27 cellular contexts compared by ENCODE assay signal in the genomic region with DNA sequence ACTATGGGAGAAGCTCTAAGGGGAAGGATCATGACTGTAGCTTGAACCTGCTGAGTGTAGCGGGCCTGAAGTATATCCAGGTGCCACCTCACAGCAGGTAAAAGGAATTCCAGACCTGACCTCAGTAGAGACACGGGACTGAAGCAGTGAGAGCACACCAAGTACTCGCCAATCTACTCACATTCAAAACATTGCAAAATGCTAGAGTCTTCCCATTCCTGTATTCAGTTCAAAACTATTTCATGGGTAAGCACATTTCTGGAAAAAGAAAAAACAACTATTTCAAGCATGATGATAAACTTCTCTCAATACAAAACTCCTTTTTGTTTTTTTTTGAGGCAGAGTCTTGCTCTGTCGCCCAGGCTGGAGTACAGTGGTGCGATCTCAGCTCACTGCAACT.
DNase-seq lines count a peak whose midpoint lies in the region; ATAC-seq, FAIRE-seq and TF ChIP-seq lines count a peak whose summit lies in the region.
"Had no signal": no experiment of that assay in that cellular context is flagged by ENCODE, and none has a peak within 500 bp of the region (broad histone marks: within the 10 kb centered on the region; RNA-seq: fewer than 3 reads in every experiment).

No MANE protein-coding gene starts in this region.

- POLR2A ChIA-PET in AG04449 (lab: Yijun Ruan, JAX): no interaction called here

- CTCF ChIA-PET in AG04449 (lab: Yijun Ruan, JAX): no interaction called here

- no peaks in the 10 kb centered on the region for H3F3A ChIP-seq in GM23248 (ENCODE audit: insufficient read depth)

- H3K4me1 ChIP-seq in GM23248 (ENCODE audit: insufficient read depth) (no peaks in the 10 kb centered on the region), osteoblast (ENCODE audit: insufficient read depth, low read length) (no peaks in the 10 kb centered on the region)
- H3K4me1 ChIP-seq: SJSA1 had no signal

- H3K27me3 ChIP-seq in GM23248 (replicated peaks; ENCODE audit: insufficient read depth): no peaks in the 10 kb centered on the region
- H3K27me3 ChIP-seq in osteoblast (ENCODE audit: insufficient read depth, low read length): no peaks in the 10 kb centered on the region
- no peaks in the 10 kb centered on the region for H3K27me3 ChIP-seq in MG63
- H3K27me3 ChIP-seq: SJSA1 had no signal

- DNase-seq in AG04449 (ENCODE audit: low read depth, low spot score) (peak; percentile 31), GM23248 (peak; percentile 35), osteoblast (ENCODE audit: insufficient read length, low spot score, missing footprints) (peak; percentile 37), MG63 (no peak), DMS153 treated with DMSO at 0.1 percent for 48 hours (lab: John Stamatoyannopoulos, UW; ENCODE audit: unreplicated experiment) (no peak)
- no peak for DNase-seq in NK-92 treated with Interleukin-12 subunit alpha and Interleukin-12 subunit beta, amount 100 ng/mL, for 24 hours (lab: John Stamatoyannopoulos, UW)
- DNase-seq: 8988T; CD4-positive, CD25-positive, alpha-beta regulatory T cell; COR-L47; DND-41; IMR-90; NCI-H1105; NCI-H1694 treated with DMSO at 0.1 percent for 48 hours; NCI-H2081 treated with DMSO at 0.1 percent for 48 hours; NCI-H2171 treated with DMSO at 0.1 percent for 48 hours; NCI-H524 treated with DMSO at 0.1 percent for 48 hours; NCI-H82; OCI-M1 had no signal

- H3K27ac ChIP-seq in GM23248 (no peak overlapping the region), osteoblast (ENCODE audit: low read depth, low read length) (no peak overlapping the region)
- H3K27ac ChIP-seq: KMS-11, SJSA1 had no signal

- no peaks in the 10 kb centered on the region for H3K79me2 ChIP-seq in GM23248 (ENCODE audit: insufficient read depth)
- H3K79me2 ChIP-seq in osteoblast (ENCODE audit: insufficient read depth, low read length): no peaks in the 10 kb centered on the region

- H4K20me1 ChIP-seq in GM23248 (ENCODE audit: insufficient read depth) (no peaks in the 10 kb centered on the region), osteoblast (ENCODE audit: insufficient read depth, low read length) (no peaks in the 10 kb centered on the region)

- no peak overlapping the region for H2AFZ ChIP-seq in GM23248
- no peak overlapping the region for H2AFZ ChIP-seq in osteoblast (ENCODE audit: low read length)

- H3K9me3 ChIP-seq in GM23248 (ENCODE audit: low read depth) (no peaks in the 10 kb centered on the region), osteoblast (ENCODE audit: low read depth, low read length) (no peaks in the 10 kb centered on the region), MG63 (no peaks in the 10 kb centered on the region)
- H3K9me3 ChIP-seq: SJSA1 had no signal

- H3K4me2 ChIP-seq in GM23248 (ENCODE audit: unreplicated experiment): no peak overlapping the region
- H3K4me2 ChIP-seq in osteoblast (ENCODE audit: insufficient read depth, low read length): no peak overlapping the region
- H3K4me2 ChIP-seq: KMS-11 had no signal

- H3K9me2 ChIP-seq in GM23248 (ENCODE audit: insufficient read depth): no peaks in the 10 kb centered on the region

- FAIRE-seq in endometrium (lab: Jason Lieb, UNC): peak; percentile 31
- FAIRE-seq: GM12892, H1, RCC 7860 had no signal

- WGBS in GM23248 (ENCODE audit: low coverage in 1 of 2, low lambda C conversion rate in 2 of 2, missing lambda C conversion rate in 2 of 2), 2 experiments: 18 to 20% methylated on average over 5 of the region's 5 CpGs

- H3K4me3 ChIP-seq in AG04449 (ENCODE audit: low read depth, low read length) (no peak overlapping the region), GM23248 (no peak overlapping the region), osteoblast (ENCODE audit: insufficient read depth, low read length) (no peak overlapping the region), MG63 (no peak overlapping the region)
- H3K4me3 ChIP-seq: SJSA1 had no signal

- no peak for ATAC-seq in GM21717 (IDR thresholded peaks at IDR 0.05; ENCODE audit: unreplicated experiment)
- ATAC-seq: HCT116, Right ventricle myocardium inferior had no signal

- no peak for TF ChIP-seq CTCF in AG04449 (IDR thresholded peaks at IDR 0.05; ENCODE audit: insufficient read depth, low read length, missing control alignments)
- no peak for TF ChIP-seq CTCF in osteoblast (IDR thresholded peaks at IDR 0.05; ENCODE audit: extremely low read depth, low read depth, low read length)

- in situ Hi-C loops in GM23248 (cut with MboI): no loop called here

- H3K36me3 ChIP-seq in GM23248 (ENCODE audit: low read depth) (no peaks in the 10 kb centered on the region), osteoblast (ENCODE audit: insufficient read depth, low read length) (no peaks in the 10 kb centered on the region), MG63 (no peaks in the 10 kb centered on the region)
- H3K36me3 ChIP-seq: SJSA1 had no signal

- no peak overlapping the region for H3K9ac ChIP-seq in GM23248
- H3K9ac ChIP-seq: KMS-11 had no signal

Comparison
In these comparisons a context has a peak if more than half of its experiments do, and no peak if none do; other contexts are left out.
1. DNase-seq: peak in AG04449 (single experiment), GM23248 (single experiment) and osteoblast (single experiment); none in MG63 (single experiment), DMS153 treated with DMSO at 0.1 percent for 48 hours (single experiment) and NK-92 treated with Interleukin-12 subunit alpha and Interleukin-12 subunit beta, amount 100 ng/mL, for 24 hours (single experiment).